Comparison of ENCODE assay signal across 2 cellular contexts in the genomic region with DNA sequence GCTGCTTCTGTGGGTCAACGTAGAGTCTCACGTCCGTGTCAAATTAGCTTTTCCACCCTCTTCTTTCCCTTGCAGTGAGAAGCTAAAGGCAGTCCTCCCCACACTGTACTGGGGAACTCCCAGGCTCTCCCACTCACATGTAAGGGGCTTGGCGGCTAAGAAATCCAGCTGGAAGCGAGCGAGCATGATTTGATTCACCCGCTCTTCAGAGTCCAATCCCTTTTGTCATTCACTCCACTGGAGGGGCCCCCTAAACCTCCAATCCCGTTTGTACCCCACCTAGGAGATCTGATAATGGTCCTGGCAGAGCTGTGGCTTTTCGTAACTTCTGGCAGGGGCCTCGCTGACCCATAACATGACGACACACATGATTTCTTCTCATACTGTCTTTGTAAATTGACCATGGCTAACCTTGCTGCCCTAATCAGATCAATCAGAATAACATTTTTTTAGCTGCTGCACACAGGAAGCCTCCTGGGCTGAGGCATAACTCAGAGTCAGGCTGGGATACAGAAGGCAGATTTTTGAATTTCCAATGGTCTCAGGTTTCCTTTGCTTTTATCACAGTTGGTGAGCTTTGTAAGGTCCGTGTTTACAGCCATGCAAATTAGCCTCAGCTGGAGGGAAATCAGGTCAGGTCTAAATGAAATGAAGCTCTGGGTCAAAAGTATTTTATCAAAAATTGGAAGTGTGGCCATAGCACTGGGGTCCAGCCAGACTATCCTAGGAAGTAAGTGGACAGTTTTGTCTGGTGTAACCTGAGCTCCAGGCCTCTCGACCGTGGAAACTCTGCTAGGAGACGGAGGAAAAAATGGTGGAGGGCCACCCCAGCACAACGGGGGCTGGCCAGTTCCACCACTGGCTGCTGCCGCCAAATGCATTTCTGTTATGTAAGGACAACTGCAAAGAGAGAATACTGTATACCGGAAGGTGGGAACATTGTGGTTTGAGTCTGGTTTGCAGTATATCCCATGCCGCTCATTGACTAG.
TF ChIP-seq lines count a peak whose summit lies in the region.

No MANE protein-coding gene starts in this region.

TF ChIP-seq in SK-N-SH treated with all-trans-retinoic acid at 6 μM for 48 hours, 23 proteins besides CTCF, POLR2A, EP300 and RAD21:
- TF ChIP-seq BACH2 (CRISPR knock-in tag; IDR thresholded peaks at IDR 0.05; ENCODE audit: borderline replicate concordance) (no peak), TOX (CRISPR knock-in tag; IDR thresholded peaks at IDR 0.05; ENCODE audit: borderline replicate concordance) (no peak), PPARA (CRISPR knock-in tag; IDR thresholded peaks at IDR 0.05; ENCODE audit: borderline replicate concordance) (no peak), OSR1 (CRISPR knock-in tag; IDR thresholded peaks at IDR 0.05) (no peak), TSHZ2 (CRISPR knock-in tag; IDR thresholded peaks at IDR 0.05) (no peak), SNAI2 (CRISPR knock-in tag; IDR thresholded peaks at IDR 0.05) (no peak), ESRRG (CRISPR knock-in tag; IDR thresholded peaks at IDR 0.05) (no peak), GLIS3 (CRISPR knock-in tag; IDR thresholded peaks at IDR 0.05) (no peak), CSDC2 (CRISPR knock-in tag; IDR thresholded peaks at IDR 0.05) (no peak), ZFP30 (CRISPR knock-in tag; IDR thresholded peaks at IDR 0.05) (no peak), RARB (CRISPR knock-in tag; IDR thresholded peaks at IDR 0.05) (no peak), CREB5 (CRISPR knock-in tag; IDR thresholded peaks at IDR 0.05; ENCODE audit: low read depth) (no peak), ZNF8 (CRISPR knock-in tag; IDR thresholded peaks at IDR 0.05) (no peak)
- TF ChIP-seq, protein P1, sequence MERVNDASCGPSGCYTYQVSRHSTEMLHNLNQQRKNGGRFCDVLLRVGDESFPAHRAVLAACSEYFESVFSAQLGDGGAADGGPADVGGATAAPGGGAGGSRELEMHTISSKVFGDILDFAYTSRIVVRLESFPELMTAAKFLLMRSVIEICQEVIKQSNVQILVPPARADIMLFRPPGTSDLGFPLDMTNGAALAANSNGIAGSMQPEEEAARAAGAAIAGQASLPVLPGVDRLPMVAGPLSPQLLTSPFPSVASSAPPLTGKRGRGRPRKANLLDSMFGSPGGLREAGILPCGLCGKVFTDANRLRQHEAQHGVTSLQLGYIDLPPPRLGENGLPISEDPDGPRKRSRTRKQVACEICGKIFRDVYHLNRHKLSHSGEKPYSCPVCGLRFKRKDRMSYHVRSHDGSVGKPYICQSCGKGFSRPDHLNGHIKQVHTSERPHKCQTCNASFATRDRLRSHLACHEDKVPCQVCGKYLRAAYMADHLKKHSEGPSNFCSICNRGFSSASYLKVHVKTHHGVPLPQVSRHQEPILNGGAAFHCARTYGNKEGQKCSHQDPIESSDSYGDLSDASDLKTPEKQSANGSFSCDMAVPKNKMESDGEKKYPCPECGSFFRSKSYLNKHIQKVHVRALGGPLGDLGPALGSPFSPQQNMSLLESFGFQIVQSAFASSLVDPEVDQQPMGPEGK (CRISPR knock-in tag; IDR thresholded peaks at IDR 0.05; ENCODE audit: borderline replicate concordance), result no peak

TF ChIP-seq in SK-N-SH, 30 proteins besides CTCF, POLR2A, EP300 and RAD21:
- TF ChIP-seq, protein P2, sequence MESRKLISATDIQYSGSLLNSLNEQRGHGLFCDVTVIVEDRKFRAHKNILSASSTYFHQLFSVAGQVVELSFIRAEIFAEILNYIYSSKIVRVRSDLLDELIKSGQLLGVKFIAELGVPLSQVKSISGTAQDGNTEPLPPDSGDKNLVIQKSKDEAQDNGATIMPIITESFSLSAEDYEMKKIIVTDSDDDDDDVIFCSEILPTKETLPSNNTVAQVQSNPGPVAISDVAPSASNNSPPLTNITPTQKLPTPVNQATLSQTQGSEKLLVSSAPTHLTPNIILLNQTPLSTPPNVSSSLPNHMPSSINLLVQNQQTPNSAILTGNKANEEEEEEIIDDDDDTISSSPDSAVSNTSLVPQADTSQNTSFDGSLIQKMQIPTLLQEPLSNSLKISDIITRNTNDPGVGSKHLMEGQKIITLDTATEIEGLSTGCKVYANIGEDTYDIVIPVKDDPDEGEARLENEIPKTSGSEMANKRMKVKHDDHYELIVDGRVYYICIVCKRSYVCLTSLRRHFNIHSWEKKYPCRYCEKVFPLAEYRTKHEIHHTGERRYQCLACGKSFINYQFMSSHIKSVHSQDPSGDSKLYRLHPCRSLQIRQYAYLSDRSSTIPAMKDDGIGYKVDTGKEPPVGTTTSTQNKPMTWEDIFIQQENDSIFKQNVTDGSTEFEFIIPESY (IDR thresholded peaks at IDR 0.05; ENCODE audit: borderline replicate concordance, low read depth), result no peak
- TF ChIP-seq GABPA (IDR thresholded peaks at IDR 0.05; ENCODE audit: low read depth), result no peak
- TF ChIP-seq, protein P3, sequence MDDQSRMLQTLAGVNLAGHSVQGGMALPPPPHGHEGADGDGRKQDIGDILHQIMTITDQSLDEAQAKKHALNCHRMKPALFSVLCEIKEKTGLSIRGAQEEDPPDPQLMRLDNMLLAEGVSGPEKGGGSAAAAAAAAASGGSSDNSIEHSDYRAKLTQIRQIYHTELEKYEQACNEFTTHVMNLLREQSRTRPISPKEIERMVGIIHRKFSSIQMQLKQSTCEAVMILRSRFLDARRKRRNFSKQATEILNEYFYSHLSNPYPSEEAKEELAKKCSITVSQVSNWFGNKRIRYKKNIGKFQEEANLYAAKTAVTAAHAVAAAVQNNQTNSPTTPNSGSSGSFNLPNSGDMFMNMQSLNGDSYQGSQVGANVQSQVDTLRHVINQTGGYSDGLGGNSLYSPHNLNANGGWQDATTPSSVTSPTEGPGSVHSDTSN (IDR thresholded peaks at IDR 0.05), result no peak
TF ChIP-seq in SK-N-SH: peak in this region for 0.
